In genomic region chr1:108201682-108202081, GRCh38 we compare ENCODE assay signal across 1 cellular context.
TF ChIP-seq lines count a peak whose summit lies in the region.

No MANE protein-coding gene starts in this region.

TF ChIP-seq in K562, 482 proteins besides CTCF, POLR2A, EP300 and RAD21:
- peak; percentile 77 for TF ChIP-seq C11orf30 (IDR thresholded peaks at IDR 0.05; ENCODE audit: low read depth)
- peak; percentile 90 for TF ChIP-seq ZNF316 (IDR thresholded peaks at IDR 0.05)
- peak; percentile 77; the same call in 1 of the 2 replicates for TF ChIP-seq MAFK (IDR thresholded peaks at IDR 0.05; ENCODE audit: low read length)
- TF ChIP-seq MAFG (tag; conservative IDR thresholded peaks at IDR 0.05): peak; percentile 72; the same call in 1 of the 2 replicates
- peak; percentile 79 for TF ChIP-seq MAFF (IDR thresholded peaks at IDR 0.05; ENCODE audit: low read length)
- TF ChIP-seq FOS (IDR thresholded peaks at IDR 0.05; ENCODE audit: extremely low read depth, insufficient read length): no peak
- no peak for TF ChIP-seq EP400 (IDR thresholded peaks at IDR 0.05)
